ENCODE assay signal across 8 cellular contexts in the genomic region with DNA sequence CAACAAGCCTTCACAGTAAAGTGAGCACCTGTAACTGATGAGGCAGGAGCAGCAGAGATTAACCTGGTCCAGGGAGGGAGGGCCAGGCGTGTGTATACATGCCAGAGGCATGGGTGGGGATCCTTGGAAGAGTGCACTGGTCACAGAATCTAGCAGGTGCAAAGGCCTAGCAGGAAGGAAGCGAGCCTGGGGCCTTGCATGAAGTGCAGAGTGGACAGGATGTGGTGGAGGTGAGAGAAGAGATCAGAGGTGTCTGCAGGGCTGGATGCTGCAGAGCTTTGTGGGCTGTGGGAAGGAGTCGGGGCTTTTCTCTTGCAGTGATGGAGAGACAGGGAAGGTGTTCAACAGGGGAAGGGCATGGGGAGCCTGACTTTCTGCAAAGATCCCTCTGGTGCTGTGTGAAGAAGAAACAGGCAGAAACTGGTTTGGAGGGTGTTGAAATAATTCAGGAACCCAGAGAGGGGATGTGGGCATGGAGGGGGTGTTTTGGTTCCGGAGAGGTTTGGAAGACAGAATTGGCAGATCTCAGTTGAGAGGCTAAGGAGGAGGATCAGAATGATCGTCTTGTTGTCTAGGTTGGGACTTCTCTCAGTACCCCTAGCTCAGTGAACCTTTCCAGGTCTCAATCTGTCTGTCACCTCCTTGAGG. TPM values are rescaled to one million over a fixed set of nuclear protein-coding genes. Genes with fewer than 3 reads are reported as not detected.
DNase-seq lines count a peak whose midpoint lies in the region; ATAC-seq and TF ChIP-seq lines count a peak whose summit lies in the region.

No MANE protein-coding gene starts in this region.

- no peak overlapping the region for H2AFZ ChIP-seq in smooth muscle cell (ENCODE audit: low read depth)

- peak; percentile 61 for DNase-seq in GM10266 (ENCODE audit: extremely low spot score)
- peak; percentile 34 for DNase-seq in NCI-H69 (lab: John Stamatoyannopoulos, UW)
- peak; percentile 28 to 61 for DNase-seq in central memory CD8-positive, alpha-beta T cell (ENCODE audit: low spot score in 2 of 2)
- no peak for DNase-seq in foreskin melanocyte
- DNase-seq in smooth muscle cell (lab: John Stamatoyannopoulos, UW; ENCODE audit: unreplicated experiment) = no peak
- no peak for DNase-seq in NCI-H446 treated with DMSO at 0.1 percent for 48 hours (lab: John Stamatoyannopoulos, UW)
- DNase-seq in glomerular visceral epithelial cell (ENCODE audit: extremely low spot score) = no peak

- peaks cover 22% of the 10 kb centered on the region for H3K79me2 ChIP-seq in smooth muscle cell (ENCODE audit: low read depth)

- H3K36me3 Mint-ChIP-seq in central memory CD8-positive, alpha-beta T cell (ENCODE audit: insufficient read depth) = peaks cover 17% of the 10 kb centered on the region

- peak overlapping the region; percentile 85 for H3K27ac Mint-ChIP-seq in central memory CD8-positive, alpha-beta T cell (ENCODE audit: low read depth)

- no peak overlapping the region for H3K4me2 ChIP-seq in smooth muscle cell

- ATAC-seq in GM21515 (IDR thresholded peaks at IDR 0.05; ENCODE audit: unreplicated experiment) = peak; percentile 53
- peak; percentile 63 for ATAC-seq in central memory CD8-positive, alpha-beta T cell (replicated peaks; ENCODE audit: extremely low read depth, poor library complexity, severe bottlenecking)

- H3K4me3 Mint-ChIP-seq in central memory CD8-positive, alpha-beta T cell = peak overlapping the region; percentile 70

- WGBS in smooth muscle cell (ENCODE audit: low lambda C conversion rate) = 78% methylated on average over 5 of the region's 5 CpGs

- H3K9me3 Mint-ChIP-seq in central memory CD8-positive, alpha-beta T cell = no peaks in the 10 kb centered on the region

- no peaks in the 10 kb centered on the region for H4K20me1 ChIP-seq in smooth muscle cell (ENCODE audit: low read depth)

- no peaks in the 10 kb centered on the region for H3K27me3 Mint-ChIP-seq in central memory CD8-positive, alpha-beta T cell

- H3K4me1 ChIP-seq in smooth muscle cell (ENCODE audit: low read depth) = no peaks in the 10 kb centered on the region

- no peaks in the 10 kb centered on the region for H3K36me3 ChIP-seq in smooth muscle cell (ENCODE audit: low read depth)

- peaks cover 64% of the 10 kb centered on the region for H3K4me1 Mint-ChIP-seq in central memory CD8-positive, alpha-beta T cell

- H3F3A ChIP-seq in smooth muscle cell (ENCODE audit: low read depth) = peaks cover 4% of the 10 kb centered on the region

- no peak overlapping the region for H3K9ac ChIP-seq in smooth muscle cell (ENCODE audit: low read depth)

- TF ChIP-seq CTCF in GM10266 (IDR thresholded peaks at IDR 0.05; ENCODE audit: control insufficient read depth, insufficient read depth, low read depth, missing control alignments) = no peak
- TF ChIP-seq CTCF in smooth muscle cell (IDR thresholded peaks at IDR 0.05; ENCODE audit: borderline replicate concordance, insufficient read depth, poor library complexity, severe bottlenecking) = no peak

- H3K4me3 ChIP-seq in smooth muscle cell = no peak overlapping the region

- H3K27ac ChIP-seq in smooth muscle cell (ENCODE audit: low read depth) = no peak overlapping the region

- no peaks in the 10 kb centered on the region for H3K27me3 ChIP-seq in smooth muscle cell (ENCODE audit: low read depth)

- H3K9me3 ChIP-seq in smooth muscle cell (replicated peaks; ENCODE audit: low read depth) = no peaks in the 10 kb centered on the region

RNA-seq across cellular contexts. Expression of a gene that starts 2.6 kb away (rescaled TPM):
- 44.1 and 44.8 TPM in 2 replicates for total RNA-seq in smooth muscle cell
- polyA plus RNA-seq in smooth muscle cell = 48.5 and 50.2 TPM in 2 replicates

RNA-seq across cellular contexts. Expression of a gene that starts 25.3 kb away (rescaled TPM):
- 0.27 TPM in 1 of 2 replicates, not detected in the other for total RNA-seq in smooth muscle cell
- not detected in 2 replicates for polyA plus RNA-seq in smooth muscle cell

RNA-seq across cellular contexts. Expression of a gene that starts 29.3 kb away (rescaled TPM):
- total RNA-seq in smooth muscle cell = 4.9 TPM in 1 of 2 replicates, not detected in the other
- polyA plus RNA-seq in smooth muscle cell = 1.1 and 1.8 TPM in 2 replicates

Comparison
In these comparisons a context has a peak if more than half of its experiments do, and no peak if none do; other contexts are left out.
1. DNase-seq: peak in GM10266 (single experiment), NCI-H69 (single experiment) and central memory CD8-positive, alpha-beta T cell (2 of 2); none in foreskin melanocyte (single experiment), smooth muscle cell (single experiment), NCI-H446 treated with DMSO at 0.1 percent for 48 hours (single experiment) and glomerular visceral epithelial cell (single experiment).